Comparison of ENCODE assay signal across 1 cellular context in the genomic region with DNA sequence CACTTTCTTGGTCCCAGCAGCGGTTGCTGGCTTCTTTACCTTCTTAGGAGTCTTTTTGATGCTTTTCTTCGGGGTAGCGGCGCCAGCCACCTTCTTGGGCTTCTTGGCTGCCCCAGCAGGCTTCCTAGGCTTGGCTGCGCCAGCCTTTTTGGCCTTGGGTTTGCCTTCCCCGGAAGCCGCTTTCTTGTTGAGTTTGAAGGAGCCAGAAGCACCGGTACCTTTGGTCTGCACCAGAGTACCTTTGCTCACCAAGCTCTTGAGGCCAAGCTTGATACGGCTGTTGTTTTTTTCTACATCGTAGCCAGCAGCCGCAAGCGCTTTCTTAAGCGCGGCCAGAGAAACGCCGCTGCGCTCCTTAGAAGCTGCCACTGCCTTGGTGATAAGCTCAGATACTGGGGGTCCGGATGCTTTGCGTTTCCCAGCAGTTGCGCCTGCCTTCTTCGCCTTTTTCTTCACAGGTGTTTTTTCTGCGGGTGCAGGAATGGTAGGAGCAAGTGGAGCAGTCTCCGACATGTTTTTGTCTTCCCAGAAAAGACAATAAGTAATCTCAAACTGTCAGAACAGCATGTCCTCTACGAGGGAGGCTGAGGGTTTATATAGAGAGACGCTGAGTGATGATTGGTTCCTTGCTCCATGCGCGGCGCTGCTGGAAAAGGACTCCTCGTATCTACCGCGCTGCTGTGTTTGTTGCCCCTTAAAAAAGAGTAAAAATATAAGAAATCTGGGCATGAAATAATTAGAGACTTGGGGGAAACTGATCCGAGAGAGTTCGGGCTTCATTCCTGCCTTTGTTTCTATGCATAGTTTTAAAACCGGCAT.
A peak's percentile ranks its signal among the peaks of the same experiment; 100 is the strongest.
TF ChIP-seq lines count a peak whose summit lies in the region.

No MANE protein-coding gene starts in this region.

TF ChIP-seq in GM12878, 131 proteins besides CTCF, POLR2A, EP300 and RAD21 (continued from another document and continues in another):
- TF ChIP-seq, protein P1, sequence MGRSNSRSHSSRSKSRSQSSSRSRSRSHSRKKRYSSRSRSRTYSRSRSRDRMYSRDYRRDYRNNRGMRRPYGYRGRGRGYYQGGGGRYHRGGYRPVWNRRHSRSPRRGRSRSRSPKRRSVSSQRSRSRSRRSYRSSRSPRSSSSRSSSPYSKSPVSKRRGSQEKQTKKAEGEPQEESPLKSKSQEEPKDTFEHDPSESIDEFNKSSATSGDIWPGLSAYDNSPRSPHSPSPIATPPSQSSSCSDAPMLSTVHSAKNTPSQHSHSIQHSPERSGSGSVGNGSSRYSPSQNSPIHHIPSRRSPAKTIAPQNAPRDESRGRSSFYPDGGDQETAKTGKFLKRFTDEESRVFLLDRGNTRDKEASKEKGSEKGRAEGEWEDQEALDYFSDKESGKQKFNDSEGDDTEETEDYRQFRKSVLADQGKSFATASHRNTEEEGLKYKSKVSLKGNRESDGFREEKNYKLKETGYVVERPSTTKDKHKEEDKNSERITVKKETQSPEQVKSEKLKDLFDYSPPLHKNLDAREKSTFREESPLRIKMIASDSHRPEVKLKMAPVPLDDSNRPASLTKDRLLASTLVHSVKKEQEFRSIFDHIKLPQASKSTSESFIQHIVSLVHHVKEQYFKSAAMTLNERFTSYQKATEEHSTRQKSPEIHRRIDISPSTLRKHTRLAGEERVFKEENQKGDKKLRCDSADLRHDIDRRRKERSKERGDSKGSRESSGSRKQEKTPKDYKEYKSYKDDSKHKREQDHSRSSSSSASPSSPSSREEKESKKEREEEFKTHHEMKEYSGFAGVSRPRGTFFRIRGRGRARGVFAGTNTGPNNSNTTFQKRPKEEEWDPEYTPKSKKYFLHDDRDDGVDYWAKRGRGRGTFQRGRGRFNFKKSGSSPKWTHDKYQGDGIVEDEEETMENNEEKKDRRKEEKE (IDR thresholded peaks at IDR 0.05) = peak; percentile 86
- TF ChIP-seq CEBPB (IDR thresholded peaks at IDR 0.05; ENCODE audit: borderline replicate concordance in 1 of 2, low read depth in 2 of 2, low read length in 2 of 2) = peak in 1 of 2 experiments; percentile 74; a peak in 1 of 4 replicates
- TF ChIP-seq CHD2 (IDR thresholded peaks at IDR 0.05; ENCODE audit: borderline replicate concordance, low read depth, low read length) = peak; percentile 72; the same call in 1 of the 2 replicates
- no peak for TF ChIP-seq IRF5 (IDR thresholded peaks at IDR 0.05; ENCODE audit: borderline replicate concordance)
- TF ChIP-seq, protein P2, sequence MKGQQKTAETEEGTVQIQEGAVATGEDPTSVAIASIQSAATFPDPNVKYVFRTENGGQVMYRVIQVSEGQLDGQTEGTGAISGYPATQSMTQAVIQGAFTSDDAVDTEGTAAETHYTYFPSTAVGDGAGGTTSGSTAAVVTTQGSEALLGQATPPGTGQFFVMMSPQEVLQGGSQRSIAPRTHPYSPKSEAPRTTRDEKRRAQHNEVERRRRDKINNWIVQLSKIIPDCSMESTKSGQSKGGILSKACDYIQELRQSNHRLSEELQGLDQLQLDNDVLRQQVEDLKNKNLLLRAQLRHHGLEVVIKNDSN (IDR thresholded peaks at IDR 0.05; ENCODE audit: borderline replicate concordance, extremely low read length, insufficient read depth, low read depth, low read length) = no peak
- TF ChIP-seq SMARCA5 (IDR thresholded peaks at IDR 0.05) = peak; percentile 63
- TF ChIP-seq ZBED1 (IDR thresholded peaks at IDR 0.05; ENCODE audit: borderline replicate concordance) = peak; percentile 98
- TF ChIP-seq WRNIP1 (IDR thresholded peaks at IDR 0.05; ENCODE audit: borderline replicate concordance, low read depth, low read length) = no peak
- TF ChIP-seq, protein P3, sequence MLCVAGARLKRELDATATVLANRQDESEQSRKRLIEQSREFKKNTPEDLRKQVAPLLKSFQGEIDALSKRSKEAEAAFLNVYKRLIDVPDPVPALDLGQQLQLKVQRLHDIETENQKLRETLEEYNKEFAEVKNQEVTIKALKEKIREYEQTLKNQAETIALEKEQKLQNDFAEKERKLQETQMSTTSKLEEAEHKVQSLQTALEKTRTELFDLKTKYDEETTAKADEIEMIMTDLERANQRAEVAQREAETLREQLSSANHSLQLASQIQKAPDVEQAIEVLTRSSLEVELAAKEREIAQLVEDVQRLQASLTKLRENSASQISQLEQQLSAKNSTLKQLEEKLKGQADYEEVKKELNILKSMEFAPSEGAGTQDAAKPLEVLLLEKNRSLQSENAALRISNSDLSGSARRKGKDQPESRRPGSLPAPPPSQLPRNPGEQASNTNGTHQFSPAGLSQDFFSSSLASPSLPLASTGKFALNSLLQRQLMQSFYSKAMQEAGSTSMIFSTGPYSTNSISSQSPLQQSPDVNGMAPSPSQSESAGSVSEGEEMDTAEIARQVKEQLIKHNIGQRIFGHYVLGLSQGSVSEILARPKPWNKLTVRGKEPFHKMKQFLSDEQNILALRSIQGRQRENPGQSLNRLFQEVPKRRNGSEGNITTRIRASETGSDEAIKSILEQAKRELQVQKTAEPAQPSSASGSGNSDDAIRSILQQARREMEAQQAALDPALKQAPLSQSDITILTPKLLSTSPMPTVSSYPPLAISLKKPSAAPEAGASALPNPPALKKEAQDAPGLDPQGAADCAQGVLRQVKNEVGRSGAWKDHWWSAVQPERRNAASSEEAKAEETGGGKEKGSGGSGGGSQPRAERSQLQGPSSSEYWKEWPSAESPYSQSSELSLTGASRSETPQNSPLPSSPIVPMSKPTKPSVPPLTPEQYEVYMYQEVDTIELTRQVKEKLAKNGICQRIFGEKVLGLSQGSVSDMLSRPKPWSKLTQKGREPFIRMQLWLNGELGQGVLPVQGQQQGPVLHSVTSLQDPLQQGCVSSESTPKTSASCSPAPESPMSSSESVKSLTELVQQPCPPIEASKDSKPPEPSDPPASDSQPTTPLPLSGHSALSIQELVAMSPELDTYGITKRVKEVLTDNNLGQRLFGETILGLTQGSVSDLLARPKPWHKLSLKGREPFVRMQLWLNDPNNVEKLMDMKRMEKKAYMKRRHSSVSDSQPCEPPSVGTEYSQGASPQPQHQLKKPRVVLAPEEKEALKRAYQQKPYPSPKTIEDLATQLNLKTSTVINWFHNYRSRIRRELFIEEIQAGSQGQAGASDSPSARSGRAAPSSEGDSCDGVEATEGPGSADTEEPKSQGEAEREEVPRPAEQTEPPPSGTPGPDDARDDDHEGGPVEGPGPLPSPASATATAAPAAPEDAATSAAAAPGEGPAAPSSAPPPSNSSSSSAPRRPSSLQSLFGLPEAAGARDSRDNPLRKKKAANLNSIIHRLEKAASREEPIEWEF (IDR thresholded peaks at IDR 0.05; ENCODE audit: insufficient replicate concordance, low read depth, low read length) = no peak
- 0 out of 2 replicates have a peak, but pooled peaks have one; percentile 11 for TF ChIP-seq BMI1 (IDR thresholded peaks at IDR 0.05; ENCODE audit: borderline replicate concordance)
- TF ChIP-seq RFX5 (IDR thresholded peaks at IDR 0.05; ENCODE audit: low read depth, low read length) = no peak; the same call in 1 of the 2 replicates
- peak; percentile 98 for TF ChIP-seq PML (IDR thresholded peaks at IDR 0.05; ENCODE audit: low read length)
- TF ChIP-seq ZBTB33 (IDR thresholded peaks at IDR 0.05) = 0 out of 2 replicates have a peak, but pooled peaks have one; percentile 42
- peak; percentile 71 to 83; a peak in 3 of 4 replicates for TF ChIP-seq IKZF2 (IDR thresholded peaks at IDR 0.05)
- TF ChIP-seq ZNF384 (IDR thresholded peaks at IDR 0.05; ENCODE audit: borderline replicate concordance, low read depth, low read length) = peak; percentile 26; the same call in 1 of the 2 replicates
- TF ChIP-seq ZZZ3 (IDR thresholded peaks at IDR 0.05; ENCODE audit: control insufficient read depth, insufficient read length, low read depth) = no peak
- peak; percentile 73 for TF ChIP-seq IKZF1 (conservative IDR thresholded peaks at IDR 0.05)
- no peak for TF ChIP-seq CBX3 (IDR thresholded peaks at IDR 0.05; ENCODE audit: borderline replicate concordance, low read depth)
- TF ChIP-seq POLR2AphosphoS5 (IDR thresholded peaks at IDR 0.05; ENCODE audit: low read length) = peak; percentile 98
- TF ChIP-seq POLR2AphosphoS2 (IDR thresholded peaks at IDR 0.05; ENCODE audit: low read depth, low read length) = peak; percentile 99
- TF ChIP-seq BCL3 (IDR thresholded peaks at IDR 0.05; ENCODE audit: borderline replicate concordance, insufficient read depth, low read depth, low read length, poor library complexity, severe bottlenecking) = no peak
- TF ChIP-seq FOS (IDR thresholded peaks at IDR 0.05; ENCODE audit: borderline replicate concordance, extremely low read depth, insufficient read length) = no peak
- TF ChIP-seq HDGF (IDR thresholded peaks at IDR 0.05) = no peak
- TF ChIP-seq TARDBP (IDR thresholded peaks at IDR 0.05; ENCODE audit: borderline replicate concordance) = 0 out of 2 replicates have a peak, but pooled peaks have one; percentile 52
- TF ChIP-seq, protein P4, sequence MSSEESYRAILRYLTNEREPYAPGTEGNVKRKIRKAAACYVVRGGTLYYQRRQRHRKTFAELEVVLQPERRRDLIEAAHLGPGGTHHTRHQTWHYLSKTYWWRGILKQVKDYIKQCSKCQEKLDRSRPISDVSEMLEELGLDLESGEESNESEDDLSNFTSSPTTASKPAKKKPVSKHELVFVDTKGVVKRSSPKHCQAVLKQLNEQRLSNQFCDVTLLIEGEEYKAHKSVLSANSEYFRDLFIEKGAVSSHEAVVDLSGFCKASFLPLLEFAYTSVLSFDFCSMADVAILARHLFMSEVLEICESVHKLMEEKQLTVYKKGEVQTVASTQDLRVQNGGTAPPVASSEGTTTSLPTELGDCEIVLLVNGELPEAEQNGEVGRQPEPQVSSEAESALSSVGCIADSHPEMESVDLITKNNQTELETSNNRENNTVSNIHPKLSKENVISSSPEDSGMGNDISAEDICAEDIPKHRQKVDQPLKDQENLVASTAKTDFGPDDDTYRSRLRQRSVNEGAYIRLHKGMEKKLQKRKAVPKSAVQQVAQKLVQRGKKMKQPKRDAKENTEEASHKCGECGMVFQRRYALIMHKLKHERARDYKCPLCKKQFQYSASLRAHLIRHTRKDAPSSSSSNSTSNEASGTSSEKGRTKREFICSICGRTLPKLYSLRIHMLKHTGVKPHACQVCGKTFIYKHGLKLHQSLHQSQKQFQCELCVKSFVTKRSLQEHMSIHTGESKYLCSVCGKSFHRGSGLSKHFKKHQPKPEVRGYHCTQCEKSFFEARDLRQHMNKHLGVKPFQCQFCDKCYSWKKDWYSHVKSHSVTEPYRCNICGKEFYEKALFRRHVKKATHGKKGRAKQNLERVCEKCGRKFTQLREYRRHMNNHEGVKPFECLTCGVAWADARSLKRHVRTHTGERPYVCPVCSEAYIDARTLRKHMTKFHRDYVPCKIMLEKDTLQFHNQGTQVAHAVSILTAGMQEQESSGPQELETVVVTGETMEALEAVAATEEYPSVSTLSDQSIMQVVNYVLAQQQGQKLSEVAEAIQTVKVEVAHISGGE (CRISPR knock-in tag; IDR thresholded peaks at IDR 0.05) = no peak
- no peak for TF ChIP-seq MTA2 (IDR thresholded peaks at IDR 0.05; ENCODE audit: low read depth)
- TF ChIP-seq, protein P5, sequence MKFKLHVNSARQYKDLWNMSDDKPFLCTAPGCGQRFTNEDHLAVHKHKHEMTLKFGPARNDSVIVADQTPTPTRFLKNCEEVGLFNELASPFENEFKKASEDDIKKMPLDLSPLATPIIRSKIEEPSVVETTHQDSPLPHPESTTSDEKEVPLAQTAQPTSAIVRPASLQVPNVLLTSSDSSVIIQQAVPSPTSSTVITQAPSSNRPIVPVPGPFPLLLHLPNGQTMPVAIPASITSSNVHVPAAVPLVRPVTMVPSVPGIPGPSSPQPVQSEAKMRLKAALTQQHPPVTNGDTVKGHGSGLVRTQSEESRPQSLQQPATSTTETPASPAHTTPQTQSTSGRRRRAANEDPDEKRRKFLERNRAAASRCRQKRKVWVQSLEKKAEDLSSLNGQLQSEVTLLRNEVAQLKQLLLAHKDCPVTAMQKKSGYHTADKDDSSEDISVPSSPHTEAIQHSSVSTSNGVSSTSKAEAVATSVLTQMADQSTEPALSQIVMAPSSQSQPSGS (IDR thresholded peaks at IDR 0.05; ENCODE audit: low read length) = peak; percentile 50
- peak; percentile 48; the same call in 1 of the 2 replicates for TF ChIP-seq TCF12 (IDR thresholded peaks at IDR 0.05; ENCODE audit: low read depth, low read length)
- TF ChIP-seq DPF2 (IDR thresholded peaks at IDR 0.05) = peak; percentile 36; the same call in 1 of the 2 replicates
- peak; percentile 84 for TF ChIP-seq TCF3 (IDR thresholded peaks at IDR 0.05; ENCODE audit: borderline replicate concordance, insufficient read depth, low read depth, low read length)
- no peak for TF ChIP-seq SIX5 (IDR thresholded peaks at IDR 0.05; ENCODE audit: low read depth, low read length, severe bottlenecking)
- TF ChIP-seq TAF1 (IDR thresholded peaks at IDR 0.05; ENCODE audit: borderline replicate concordance, low read depth, low read length) = peak; percentile 56; the same call in 1 of the 2 replicates
- no peak; the same call in 1 of the 2 replicates for TF ChIP-seq ASH2L (IDR thresholded peaks at IDR 0.05; ENCODE audit: borderline replicate concordance, low read depth)
- TF ChIP-seq TBL1XR1 (IDR thresholded peaks at IDR 0.05; ENCODE audit: low read depth, low read length) = 0 out of 2 replicates have a peak, but pooled peaks have one; percentile 49
